8 cellular contexts compared by ENCODE assay signal in genomic region chr1:6700853-6701436, GRCh38. TPM values are rescaled to one million over a fixed set of nuclear protein-coding genes. Genes with fewer than 3 reads are reported as not detected.
A peak's percentile ranks its signal among the peaks of the same experiment; 100 is the strongest.
DNase-seq lines count a peak whose midpoint lies in the region; FAIRE-seq and TF ChIP-seq lines count a peak whose summit lies in the region.

No MANE protein-coding gene starts in this region.

- H3K9me3 ChIP-seq in SJSA1 (replicated peaks) (no peaks in the 10 kb centered on the region), esophagus muscularis mucosa (no peaks in the 10 kb centered on the region), trophoblast cell (ENCODE audit: insufficient read depth, low read depth, low read length) (no peaks in the 10 kb centered on the region)

- no peak for FAIRE-seq in GM19239 (lab: Jason Lieb, UNC)

- H3K36me3 ChIP-seq in SJSA1 = peaks cover 19% of the 10 kb centered on the region
- peaks cover 0 to 5% (median 2%) of the 10 kb centered on the region in 4 donors for H3K36me3 ChIP-seq in esophagus muscularis mucosa
- peaks cover 0 to 4% of the 10 kb centered on the region in 2 experiments for H3K36me3 ChIP-seq in trophoblast cell (ENCODE audit: control insufficient read depth in 1 of 2, insufficient read depth in 2 of 2, low read length in 2 of 2)

- no peak for TF ChIP-seq EP300 in esophagus muscularis mucosa (IDR thresholded peaks at IDR 0.05)

- no peak for TF ChIP-seq CTCF in esophagus muscularis mucosa (IDR thresholded peaks at IDR 0.05)

- H3K18ac ChIP-seq in trophoblast cell (ENCODE audit: low read length) = peak overlapping the region; percentile 86

- 9% methylated on average over 8 of the region's 24 CpGs for WGBS in esophagus muscularis mucosa
- WGBS in trophoblast cell (ENCODE audit: extremely low coverage, insufficient coverage, insufficient read length) = no CpG with 5 or more reads among the region's 24 CpGs

- peak overlapping the region; percentile 94 for H3K4me2 ChIP-seq in trophoblast cell (ENCODE audit: low read length)

- H2AK5ac ChIP-seq in trophoblast cell (ENCODE audit: low read length) = peak overlapping the region; percentile 36

- peak overlapping the region; percentile 99 for H3K4ac ChIP-seq in trophoblast cell (ENCODE audit: low read depth, low read length)

- H3K23ac ChIP-seq in trophoblast cell (ENCODE audit: low read length) = no peak overlapping the region

- intact Hi-C loops in esophagus muscularis mucosa (cut with DNase I) = no loop called here

- peak overlapping the region; percentile 59 for H2BK120ac ChIP-seq in trophoblast cell (ENCODE audit: insufficient read depth, low read length, poor library complexity)

- H3K9ac ChIP-seq in trophoblast cell (ENCODE audit: low read length) = peak overlapping the region; percentile 90

- no peak overlapping the region for H2BK5ac ChIP-seq in trophoblast cell (ENCODE audit: low read depth, low read length, poor library complexity)

- peak overlapping the region; percentile 91 for H4K91ac ChIP-seq in trophoblast cell (ENCODE audit: low read depth, low read length)

- no peak overlapping the region for H2BK12ac ChIP-seq in trophoblast cell (ENCODE audit: low read length)

- peak overlapping the region; percentile 76 for H4K12ac ChIP-seq in trophoblast cell (ENCODE audit: low read depth, low read length)

- H3K27me3 ChIP-seq in SJSA1 (replicated peaks) = no peaks in the 10 kb centered on the region
- H3K27me3 ChIP-seq in esophagus muscularis mucosa = no peaks in the 10 kb centered on the region
- H3K27me3 ChIP-seq in trophoblast cell (ENCODE audit: insufficient read depth, low read length) = no peaks in the 10 kb centered on the region

- H4K8ac ChIP-seq in trophoblast cell (ENCODE audit: low read depth, low read length) = peak overlapping the region; percentile 98

- H3K79me2 ChIP-seq in trophoblast cell (ENCODE audit: control insufficient read depth, insufficient read depth, low read length, poor library complexity) = peaks cover 10% of the 10 kb centered on the region

- H3K4me1 ChIP-seq in SJSA1 (replicated peaks) (peaks cover 17% of the 10 kb centered on the region), esophagus muscularis mucosa (peaks cover 21 to 50% (median 33%) of the 10 kb centered on the region in 4 donors), trophoblast cell (ENCODE audit: control insufficient read depth in 1 of 2, insufficient read depth in 2 of 2, low read length in 2 of 2) (peaks cover 5 to 10% of the 10 kb centered on the region in 2 experiments)

- peak overlapping the region; percentile 92 for H3K14ac ChIP-seq in trophoblast cell (ENCODE audit: low read length)

- DNase-seq in DMS53 (lab: John Stamatoyannopoulos, UW) (peak; percentile 51), DMS53 treated with DMSO at 0.1 percent for 48 hours (lab: John Stamatoyannopoulos, UW; ENCODE audit: unreplicated experiment) (no peak), SJSA1 (ENCODE audit: low read depth in 1 of 2, low spot score in 2 of 2) (no peak), esophagus muscularis mucosa (ENCODE audit: extremely low spot score) (no peak), trophoblast cell (no peak), SIG-M5 treated with dmso at 0.1 percent for 504 hours (lab: John Stamatoyannopoulos, UW; ENCODE audit: unreplicated experiment) (no peak), GM19239 (ENCODE audit: insufficient read length, low spot score) (no peak), globus pallidus (ENCODE audit: low spot score) (no peak)

- TF ChIP-seq POLR2A in esophagus muscularis mucosa (IDR thresholded peaks at IDR 0.05; ENCODE audit: low read depth) = no peak

- H3K79me1 ChIP-seq in trophoblast cell (ENCODE audit: low read length) = peaks cover 9% of the 10 kb centered on the region

- H3K27ac ChIP-seq in SJSA1 = peak overlapping the region; percentile 82
- H3K27ac ChIP-seq in esophagus muscularis mucosa (replicated peaks in 1 of 4) = peak overlapping the region; percentile 81 to 91 (median 86)
- no peak overlapping the region for H3K27ac ChIP-seq in trophoblast cell (ENCODE audit: low read depth, low read length)

- peak overlapping the region; percentile 96 for H2AFZ ChIP-seq in trophoblast cell (ENCODE audit: insufficient read depth, low read length, poor library complexity)

- peak overlapping the region; percentile 97 for H3K4me3 ChIP-seq in SJSA1
- H3K4me3 ChIP-seq in esophagus muscularis mucosa = peak overlapping the region; percentile 87 to 99 (median 96)
- peak overlapping the region; percentile 99 for H3K4me3 ChIP-seq in trophoblast cell (ENCODE audit: low read depth, low read length)

RNA-seq across cellular contexts. Expression of gene DNAJC11, which starts 0.7 kb away (rescaled TPM):
- total RNA-seq in SJSA1 (2014; rRNA removed; shearing (Covaris generic)) = 40.1 and 62.3 TPM in 2 replicates
- total RNA-seq in esophagus muscularis mucosa = 10 to 100 TPM; 19.4 to 37.8 (median 29.0) TPM
- polyA plus RNA-seq in trophoblast cell (2013) = 40.7 and 42.6 TPM in 2 replicates
